In the genomic region with DNA sequence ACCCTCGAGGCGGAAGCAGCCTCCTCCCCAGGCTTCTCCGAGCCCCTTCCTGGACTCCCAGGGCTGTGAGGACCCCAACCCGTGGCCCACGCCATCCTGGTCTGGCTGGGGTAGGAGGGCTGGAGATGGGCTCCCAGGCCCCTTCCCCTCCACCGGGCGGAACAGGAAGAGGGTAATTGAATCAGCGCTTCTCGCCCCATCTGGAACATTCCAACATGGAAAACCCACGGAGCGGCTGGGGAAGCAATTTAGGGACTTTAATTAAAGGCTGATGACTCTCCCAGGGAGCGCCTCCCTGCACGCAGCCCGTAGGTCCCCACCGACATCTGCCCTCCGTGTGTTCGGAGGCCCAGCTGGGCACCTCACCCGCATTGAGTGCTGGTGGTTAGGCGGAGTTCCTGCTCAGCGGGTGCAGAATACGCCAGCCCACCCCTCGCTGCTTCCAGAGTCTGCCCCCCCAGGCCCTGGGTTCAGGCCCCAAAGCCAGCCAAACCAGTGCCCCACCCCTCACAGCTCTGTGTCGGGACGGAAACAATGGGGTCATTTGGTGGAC, we compare ENCODE assay signal across 1 cellular context.
TF ChIP-seq lines count a peak whose summit lies in the region.

No MANE protein-coding gene starts in this region.

TF ChIP-seq in H1, 55 proteins besides CTCF, POLR2A, EP300 and RAD21:
- TF ChIP-seq JUN (IDR thresholded peaks at IDR 0.05; ENCODE audit: low read depth, low read length) (no peak), SP4 (IDR thresholded peaks at IDR 0.05; ENCODE audit: low read length) (no peak), ASH2L (IDR thresholded peaks at IDR 0.05; ENCODE audit: low read length) (no peak), PHF8 (conservative IDR thresholded peaks at IDR 0.05; ENCODE audit: low read depth, low read length) (no peak), TAF7 (optimal IDR thresholded peaks at IDR 0.05; ENCODE audit: borderline replicate concordance, low read depth, low read length) (no peak), CBX8 (IDR thresholded peaks at IDR 0.05; ENCODE audit: borderline replicate concordance, low read depth, low read length) (no peak), CHD2 (IDR thresholded peaks at IDR 0.05; ENCODE audit: low read length) (no peak), SRF (IDR thresholded peaks at IDR 0.05; ENCODE audit: low read depth, low read length) (no peak), HDAC2 (IDR thresholded peaks at IDR 0.05; ENCODE audit: borderline replicate concordance in 1 of 2, low read depth in 2 of 2, low read length in 2 of 2) (no peak), SIRT6 (IDR thresholded peaks at IDR 0.05; ENCODE audit: low read length) (no peak), YY1 (IDR thresholded peaks at IDR 0.05; ENCODE audit: low read depth, low read length) (no peak)
- TF ChIP-seq, protein P1, sequence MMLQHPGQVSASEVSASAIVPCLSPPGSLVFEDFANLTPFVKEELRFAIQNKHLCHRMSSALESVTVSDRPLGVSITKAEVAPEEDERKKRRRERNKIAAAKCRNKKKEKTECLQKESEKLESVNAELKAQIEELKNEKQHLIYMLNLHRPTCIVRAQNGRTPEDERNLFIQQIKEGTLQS (IDR thresholded peaks at IDR 0.05; ENCODE audit: insufficient read depth, low read depth, low read length), result no peak
